Comparison of ENCODE assay signal across 28 cellular contexts in genomic region chr19:46615966-46616365, GRCh38. TPM values are rescaled to one million over a fixed set of nuclear protein-coding genes. Genes with fewer than 3 reads are reported as not detected.
DNase-seq lines count a peak whose midpoint lies in the region; ATAC-seq and TF ChIP-seq lines count a peak whose summit lies in the region.
"Had no signal": no experiment of that assay in that cellular context is flagged by ENCODE, and none has a peak within 500 bp of the region (broad histone marks: within the 10 kb centered on the region; RNA-seq: fewer than 3 reads in every experiment).

No MANE protein-coding gene starts in this region.

- H3K14ac ChIP-seq in IMR-90 (replicated peaks; ENCODE audit: low read depth, low read length), result 0 out of 2 replicates have a peak overlapping the region, but pooled peaks have one; percentile 5

- no peak overlapping the region for H4K8ac ChIP-seq in IMR-90 (ENCODE audit: low read depth in 2 of 2, low read length in 2 of 2)

- H4K5ac ChIP-seq in IMR-90 (ENCODE audit: low read depth, low read length), result no peak overlapping the region

- TF ChIP-seq RAD21 in IMR-90 (IDR thresholded peaks at IDR 0.05; ENCODE audit: low read length), result no peak

- H3K4me1 ChIP-seq in heart right ventricle (peaks cover 18 to 68% (median 46%) of the 10 kb centered on the region in 9 donors), IMR-90 (ENCODE audit: control insufficient read depth, insufficient read depth, low read length) (peaks cover 19% of the 10 kb centered on the region)
- H3K4me1 ChIP-seq: foreskin keratinocyte had no signal

- H3K27me3 Mint-ChIP-seq in activated naive CD8-positive, alpha-beta T cell, result no peaks in the 10 kb centered on the region
- H3K27me3 Mint-ChIP-seq in stimulated activated naive B cell treated with anti-CD40 and anti-IgM and Interleukin-4, amounts not matched to agents 10 μg/mL and 1 μg/mL and 100 μg/mL, for 72 hours, result no peaks in the 10 kb centered on the region

- H4K91ac ChIP-seq in IMR-90 (ENCODE audit: insufficient read depth, low read depth, low read length), result no peak overlapping the region

- peak overlapping the region; percentile 70 for H2AK5ac ChIP-seq in IMR-90 (ENCODE audit: low read depth, low read length)

- no peaks in the 10 kb centered on the region for H3K36me3 Mint-ChIP-seq in activated naive CD8-positive, alpha-beta T cell
- peaks cover 39 to 51% of the 10 kb centered on the region in 2 donors for H3K36me3 Mint-ChIP-seq in stimulated activated naive B cell treated with anti-CD40 and anti-IgM and Interleukin-4, amounts not matched to agents 10 μg/mL and 1 μg/mL and 100 μg/mL, for 72 hours

- intact Hi-C loops in left cardiac atrium (cut with DNase I), result loop anchor here in 1 of 2 donors (10.0 kb wide), 1 partner anchor 49 kb away; the partner anchor contains the start of gene DACT3
- intact Hi-C loops in heart right ventricle (cut with DNase I), result loop anchor here in 4 of 10 donors (1.0 to 5.0 kb wide), 3 partner anchors 46 to 47 kb away; partner anchors contain the start of gene DACT3 (in 1 of the 4)
- intact Hi-C loops in IMR-90 (cut with micrococcal nuclease), result loop anchor here (10.0 kb wide), 1 partner anchor 129 kb away; the partner anchor contains the start of genes FKRP and STRN4
- intact Hi-C loops in dorsolateral prefrontal cortex (cut with DNase I), result no loop called here

- H3K18ac ChIP-seq in IMR-90 (ENCODE audit: low read depth, low read length), result no peak overlapping the region

- H2AFZ ChIP-seq in IMR-90 (replicated peaks; ENCODE audit: low read length, poor library complexity), result no peak overlapping the region

- H2BK120ac ChIP-seq in IMR-90 (ENCODE audit: low read depth, low read length), result no peak overlapping the region

- H3K27ac Mint-ChIP-seq in activated naive CD8-positive, alpha-beta T cell, result peak overlapping the region; percentile 75
- H3K27ac Mint-ChIP-seq in stimulated activated naive B cell treated with anti-CD40 and anti-IgM and Interleukin-4, amounts not matched to agents 10 μg/mL and 1 μg/mL and 100 μg/mL, for 72 hours, result peak overlapping the region; percentile 98

- H2BK20ac ChIP-seq in IMR-90 (ENCODE audit: low read depth, low read length), result no peak overlapping the region

- peaks cover 14% of the 10 kb centered on the region for H4K20me1 ChIP-seq in IMR-90 (ENCODE audit: insufficient read depth, low read length)

- in situ Hi-C loops in IMR-90 (cut with MboI; ENCODE audit: low sequenced_read_pairs), result no loop called here

- H3K4me3 Mint-ChIP-seq in activated naive CD8-positive, alpha-beta T cell, result peak overlapping the region; percentile 58
- H3K4me3 Mint-ChIP-seq in stimulated activated naive B cell treated with anti-CD40 and anti-IgM and Interleukin-4, amounts not matched to agents 10 μg/mL and 1 μg/mL and 100 μg/mL, for 72 hours, result peak overlapping the region; percentile 13 to 50

- H3K9me1 ChIP-seq in IMR-90 (ENCODE audit: insufficient read depth, low read length), result peaks cover 15% of the 10 kb centered on the region; the same call in 1 of the 2 replicates

- TF ChIP-seq CTCF in heart right ventricle (IDR thresholded peaks at IDR 0.05) (no peak), IMR-90 (conservative IDR thresholded peaks at IDR 0.05; ENCODE audit: low read depth, low read length) (no peak), dorsolateral prefrontal cortex (IDR thresholded peaks at IDR 0.05 in 54 of 56, conservative IDR thresholded peaks at IDR 0.05 in 2 of 56; ENCODE audit: low read depth in 1 of 56, partially characterized antibody in 56 of 56) (no peak)

- BruUV-seq in IMR-90 (replicated peaks; lab: Mats Ljungman, UMichigan), result no TSS peak

- H3K27me3 ChIP-seq in heart right ventricle (no peaks in the 10 kb centered on the region), IMR-90 (ENCODE audit: control insufficient read depth, insufficient read depth, low read length) (no peaks in the 10 kb centered on the region), dorsolateral prefrontal cortex (no peaks in the 10 kb centered on the region)
- H3K27me3 ChIP-seq: body of pancreas, tibial nerve had no signal

- H3K79me1 ChIP-seq in IMR-90 (ENCODE audit: low read depth in 1 of 2, low read length in 2 of 2), result no peaks in the 10 kb centered on the region

- no peak overlapping the region for H3K4me3 ChIP-seq in heart right ventricle
- no peak overlapping the region for H3K4me3 ChIP-seq in IMR-90 (ENCODE audit: insufficient read depth, low read depth, low read length)
- H3K4me3 ChIP-seq in dorsolateral prefrontal cortex, result no peak overlapping the region
- H3K4me3 ChIP-seq: body of pancreas, lung, psoas muscle, smooth muscle cell, tibial nerve had no signal

- TF ChIP-seq POLR2A in IMR-90 (IDR thresholded peaks at IDR 0.05; ENCODE audit: low read depth, low read length), result no peak

- no peak overlapping the region for H3K23ac ChIP-seq in IMR-90 (ENCODE audit: low read depth, low read length)

- 87 to 90% methylated on average over 10 of the region's 10 CpGs for WGBS in heart right ventricle, 2 donors
- WGBS in IMR-90 (ENCODE audit: extremely low coverage in 2 of 2, insufficient read length in 1 of 2), 2 experiments, result 80% methylated on average over 1 of the region's 10 CpGs; no CpG with 5 or more reads in 1 of the 2 experiments

- H3K4me1 Mint-ChIP-seq in activated naive CD8-positive, alpha-beta T cell (ENCODE audit: low read depth), result peaks cover 72% of the 10 kb centered on the region
- H3K4me1 Mint-ChIP-seq in stimulated activated naive B cell treated with anti-CD40 and anti-IgM and Interleukin-4, amounts not matched to agents 10 μg/mL and 1 μg/mL and 100 μg/mL, for 72 hours, result peaks cover 66 to 86% of the 10 kb centered on the region in 2 donors

- CTCF ChIA-PET in IMR-90 (lab: Yijun Ruan, JAX), result interaction anchor here (1.7 to 2.0 kb wide), 2 partner anchors 43 to 46 kb away, joined by 4 to 18 read pairs; partner anchors contain the start of gene DACT3

- no peak overlapping the region for H2AK9ac ChIP-seq in IMR-90 (replicated peaks; ENCODE audit: low read depth, low read length, poor library complexity)

- peaks cover 0 to 1% (median 0%) of the 10 kb centered on the region in 9 donors for H3K36me3 ChIP-seq in heart right ventricle
- peaks cover 3% of the 10 kb centered on the region for H3K36me3 ChIP-seq in IMR-90 (ENCODE audit: control insufficient read depth, insufficient read depth, low read length)
- H3K36me3 ChIP-seq: tibial nerve had no signal

- H3K4ac ChIP-seq in IMR-90 (ENCODE audit: low read depth, low read length), result 0 out of 2 replicates have a peak overlapping the region, but pooled peaks have one; percentile 1

- H3K9me3 Mint-ChIP-seq in activated naive CD8-positive, alpha-beta T cell (ENCODE audit: low read depth), result no peaks in the 10 kb centered on the region
- H3K9me3 Mint-ChIP-seq in stimulated activated naive B cell treated with anti-CD40 and anti-IgM and Interleukin-4, amounts not matched to agents 10 μg/mL and 1 μg/mL and 100 μg/mL, for 72 hours, result peaks cover 0 to 1% of the 10 kb centered on the region in 2 donors
- H3K9me3 Mint-ChIP-seq: HFFc6 had no signal

- DNase-seq in left cardiac atrium, result peak; percentile 3
- no peak for DNase-seq in heart right ventricle
- no peak for DNase-seq in IMR-90
- DNase-seq in stimulated activated naive B cell treated with anti-CD40 and anti-IgM and Interleukin-4, amounts not matched to agents 10 μg/mL and 1 μg/mL and 100 μg/mL, for 72 hours, result no peak
- no peak for DNase-seq in DMS53 treated with DMSO at 0.1 percent for 48 hours (lab: John Stamatoyannopoulos, UW; ENCODE audit: unreplicated experiment)
- no peak for DNase-seq in dorsolateral prefrontal cortex
- DNase-seq in NCI-H526 (lab: John Stamatoyannopoulos, UW), result no peak
- DNase-seq: activated CD8-positive, alpha-beta memory T cell treated with anti-CD3 and anti-CD28 coated beads, Interleukin-2, amount 50 U/mL, for 48 hours; effector memory CD4-positive, alpha-beta T cell; foreskin keratinocyte; GM23248; HFFc6; hippocampal formation; islet precursor cell; NCI-H1092; NCI-H1930; OCI-M1; SHP77; stimulated activated CD4-positive, alpha-beta T cell treated with anti-CD3 and anti-CD28 coated beads, Interleukin-2, amount 100 ng/mL, for 48 hours; stimulated activated naive CD4-positive, alpha-beta T cell treated with Interleukin-2 at 50 U/mL for 16 hours had no signal

- H3K27ac ChIP-seq in heart right ventricle (no peak overlapping the region), IMR-90 (ENCODE audit: insufficient read depth, low read length) (no peak overlapping the region), dorsolateral prefrontal cortex (no peak overlapping the region)
- H3K27ac ChIP-seq: foreskin keratinocyte, psoas muscle had no signal

- no peak overlapping the region for H3K4me2 ChIP-seq in IMR-90 (ENCODE audit: low read depth, low read length)

- no peak overlapping the region for H2BK15ac ChIP-seq in IMR-90 (ENCODE audit: low read depth, low read length)

- ATAC-seq in left cardiac atrium (no peak), heart right ventricle (no peak), IMR-90 (ENCODE audit: low read depth) (no peak)
- no peak for ATAC-seq in stimulated activated naive B cell treated with anti-CD40 and anti-IgM and Interleukin-4, amounts not matched to agents 10 μg/mL and 1 μg/mL and 100 μg/mL, for 72 hours (replicated peaks)
- ATAC-seq: body of pancreas, foreskin keratinocyte, psoas muscle had no signal

- dilution Hi-C loops in IMR-90 (cut with HindIII; ENCODE audit: low sequenced_read_pairs, unreplicated experiment), result no loop called here

- H3K56ac ChIP-seq in IMR-90 (ENCODE audit: extremely low read depth, insufficient read depth, low read length), result no peak overlapping the region

- no peak overlapping the region for H2BK5ac ChIP-seq in IMR-90 (ENCODE audit: low read depth, low read length, poor library complexity, severe bottlenecking)

- no peak overlapping the region for H3K9ac ChIP-seq in IMR-90 (ENCODE audit: low read depth, low read length)

- POLR2A ChIA-PET in IMR-90 (lab: Charles Lee; ENCODE audit: unreplicated experiment), result no interaction called here

- no peaks in the 10 kb centered on the region for H3K9me3 ChIP-seq in heart right ventricle
- H3K9me3 ChIP-seq in IMR-90 (ENCODE audit: control insufficient read depth, insufficient read depth, low read length), result no peaks in the 10 kb centered on the region
- H3K9me3 ChIP-seq: body of pancreas, psoas muscle, tibial nerve had no signal

RNA-seq across cellular contexts. Expression of gene PTGIR, which starts 8.9 kb away (rescaled TPM):
- total RNA-seq in left cardiac atrium (10 to 100 TPM in 1 of 2 donors, 1 to 10 TPM in 1; 5.5 to 14.8 TPM), heart right ventricle (10 to 100 TPM in 1 of 10 donors, 1 to 10 TPM in 9; 1.4 to 13.7 (median 2.6) TPM), IMR-90 (2012; rRNA removed) (0.54 and 0.56 TPM in 2 replicates), dorsolateral prefrontal cortex (1 to 10 TPM in 20 of 120 experiments, under 1 TPM in 69, not detected in 31; 0.19 to 2.5 (median 0.63) TPM)
- polyA plus RNA-seq in heart right ventricle (1 to 10 TPM; 5.5 to 8.5 TPM), IMR-90 (2012; rRNA removed) (4.9 and 5.3 TPM in 2 replicates)
- polyA plus RNA-seq in IMR-90 (2012; cell fraction: cytosol; rRNA removed), result 2.8 and 7.8 TPM in 2 replicates
- polyA plus RNA-seq in IMR-90 (2012; cell fraction: nucleus; rRNA removed; ENCODE audit: low replicate concordance), result 18.1 and 39.4 TPM in 2 replicates
- total RNA-seq: cerebellum, foreskin keratinocyte had no signal

RNA-seq across cellular contexts. Expression of gene CALM3, which starts 14.8 kb away (rescaled TPM):
- total RNA-seq in left cardiac atrium (100 to 1,000 TPM; 229 to 241 TPM), heart right ventricle (100 to 1,000 TPM; 214 to 488 (median 287) TPM), IMR-90 (2012; rRNA removed) (91.6 and 197 TPM in 2 replicates), dorsolateral prefrontal cortex (1,000 to 10,000 TPM in 107 of 120 experiments, 100 to 1,000 TPM in 13; 467 to 2,124 (median 1,470) TPM)
- polyA plus RNA-seq in heart right ventricle (100 to 1,000 TPM; 304 to 370 TPM), IMR-90 (2012; rRNA removed) (467 and 501 TPM in 2 replicates)
- 414 and 485 TPM in 2 replicates for polyA plus RNA-seq in IMR-90 (2012; cell fraction: cytosol; rRNA removed)
- 233 and 354 TPM in 2 replicates for polyA plus RNA-seq in IMR-90 (2012; cell fraction: nucleus; rRNA removed; ENCODE audit: low replicate concordance)

RNA-seq across cellular contexts. Expression of gene GNG8, which starts 20.0 kb away (rescaled TPM):
- total RNA-seq in left cardiac atrium (1 to 10 TPM in 1 of 2 donors, not detected in 1; 5.2 TPM), heart right ventricle (1 to 10 TPM in 2 of 10 donors, not detected in 8; 1.9 to 5.9 TPM), IMR-90 (2012; rRNA removed) (not detected in 2 replicates), dorsolateral prefrontal cortex (1 to 10 TPM in 43 of 120 experiments, not detected in 77; 3.1 to 9.9 (median 5.0) TPM)
- polyA plus RNA-seq in heart right ventricle (not detected), IMR-90 (2012; rRNA removed) (not detected in 2 replicates)
- not detected in 2 replicates for polyA plus RNA-seq in IMR-90 (2012; cell fraction: cytosol; rRNA removed)
- polyA plus RNA-seq in IMR-90 (2012; cell fraction: nucleus; rRNA removed; ENCODE audit: low replicate concordance), result not detected in 2 replicates
- total RNA-seq: body of pancreas, cerebellum, foreskin keratinocyte, GM23248, HFFc6, lung, psoas muscle, smooth muscle cell, tibial nerve had no signal
- polyA plus RNA-seq: esophagus, foreskin keratinocyte, GM23248, lung, psoas muscle had no signal

RNA-seq across cellular contexts. Expression of gene DACT3, which starts 45.0 kb away (rescaled TPM):
- 10 to 100 TPM; 15.1 to 15.4 TPM for total RNA-seq in left cardiac atrium
- total RNA-seq in heart right ventricle, result 10 to 100 TPM in 7 of 10 donors, 1 to 10 TPM in 3; 6.9 to 29.3 (median 14.9) TPM
- 1 to 10 TPM; 3.9 to 5.0 TPM for polyA plus RNA-seq in heart right ventricle
- total RNA-seq in IMR-90 (2012; rRNA removed), result 1.6 and 1.9 TPM in 2 replicates
- 4.9 and 5.7 TPM in 2 replicates for polyA plus RNA-seq in IMR-90 (2012; rRNA removed)
- 3.0 and 6.6 TPM in 2 replicates for polyA plus RNA-seq in IMR-90 (2012; cell fraction: cytosol; rRNA removed)
- polyA plus RNA-seq in IMR-90 (2012; cell fraction: nucleus; rRNA removed; ENCODE audit: low replicate concordance), result 6.5 and 7.5 TPM in 2 replicates
- 10 to 100 TPM; 57.1 to 95.2 (median 76.6) TPM for total RNA-seq in dorsolateral prefrontal cortex
